8 cellular contexts compared by ENCODE assay signal in genomic region chr20:35616465-35617396, GRCh38. TPM values are rescaled to one million over a fixed set of nuclear protein-coding genes. Genes with fewer than 3 reads are reported as not detected.
A peak's percentile ranks its signal among the peaks of the same experiment; 100 is the strongest.
DNase-seq lines count a peak whose midpoint lies in the region; ATAC-seq and TF ChIP-seq lines count a peak whose summit lies in the region.

No MANE protein-coding gene starts in this region.

- peaks cover 3% of the 10 kb centered on the region for H3K27me3 Mint-ChIP-seq in activated CD8-positive, alpha-beta T cell treated with anti-CD3 and anti-CD28 coated beads for 36 hours

- peaks cover 42% of the 10 kb centered on the region for H3K4me1 Mint-ChIP-seq in activated CD8-positive, alpha-beta T cell treated with anti-CD3 and anti-CD28 coated beads for 36 hours (ENCODE audit: low read depth)

- H3K9me3 Mint-ChIP-seq in activated CD8-positive, alpha-beta T cell treated with anti-CD3 and anti-CD28 coated beads for 36 hours, result no peaks in the 10 kb centered on the region

- no peak for ATAC-seq in activated CD8-positive, alpha-beta T cell treated with anti-CD3 and anti-CD28 coated beads for 36 hours
- peak; percentile 42 for ATAC-seq in esophagus mucosa
- ATAC-seq in GM21381 (IDR thresholded peaks at IDR 0.05; ENCODE audit: unreplicated experiment), result no peak

- H3K27ac Mint-ChIP-seq in activated CD8-positive, alpha-beta T cell treated with anti-CD3 and anti-CD28 coated beads for 36 hours, result peak overlapping the region; percentile 87

- peaks cover 5% of the 10 kb centered on the region for H3K36me3 Mint-ChIP-seq in activated CD8-positive, alpha-beta T cell treated with anti-CD3 and anti-CD28 coated beads for 36 hours (ENCODE audit: low read depth)

- DNase-seq in DMS114 treated with DMSO at 0.1 percent for 48 hours (lab: John Stamatoyannopoulos, UW; ENCODE audit: unreplicated experiment), result peak; percentile 62
- peak; percentile 21 for DNase-seq in HFF-Myc (ENCODE audit: extremely low read depth, low read depth)
- DNase-seq in NCI-H345 (lab: John Stamatoyannopoulos, UW), result peak; percentile 93
- DNase-seq in activated CD8-positive, alpha-beta T cell treated with anti-CD3 and anti-CD28 coated beads for 36 hours, result peak; percentile 78
- peak; percentile 89 for DNase-seq in mucosa of gallbladder (ENCODE audit: low spot score)
- DNase-seq in stromal cell of bone marrow (ENCODE audit: low read depth), result peak; percentile 99

- peak overlapping the region; percentile 89 for H3K4me3 Mint-ChIP-seq in activated CD8-positive, alpha-beta T cell treated with anti-CD3 and anti-CD28 coated beads for 36 hours

- H3K4me3 ChIP-seq in HFF-Myc (replicated peaks; ENCODE audit: low read depth, low read length), result peak overlapping the region; percentile 28

- TF ChIP-seq CTCF in HFF-Myc (IDR thresholded peaks at IDR 0.05; ENCODE audit: low read depth, low read length, missing control alignments), result no peak
- TF ChIP-seq CTCF in activated CD8-positive, alpha-beta T cell treated with anti-CD3 and anti-CD28 coated beads for 36 hours (IDR thresholded peaks at IDR 0.05), result no peak

- CTCF ChIA-PET in activated CD8-positive, alpha-beta T cell treated with anti-CD3 and anti-CD28 coated beads for 36 hours (lab: Charles Lee), result interaction anchor here (0.9 to 4.7 kb wide), 5 partner anchors 12 to 337 kb away, joined by 3 to 49 read pairs (median 4); partner anchors contain the start of genes CPNE1, RBM12 and SCAND1

- intact Hi-C loops in activated CD8-positive, alpha-beta T cell treated with anti-CD3 and anti-CD28 coated beads for 36 hours (cut with micrococcal nuclease), result loop anchor here (5.0 to 10.0 kb wide), 3 partner anchors 46 to 338 kb away; partner anchors contain the start of genes CPNE1, RBM12, RBM39 and SCAND1

- POLR2A ChIA-PET in activated CD8-positive, alpha-beta T cell treated with anti-CD3 and anti-CD28 coated beads for 36 hours (lab: Charles Lee), result interaction anchor here (0.9 to 6.4 kb wide), 14 partner anchors 11 to 338 kb away, joined by 3 to 163 read pairs (median 5); partner anchors contain the start of genes CEP250, CPNE1, NFS1 and RBM12

RNA-seq across cellular contexts. Expression of gene SPAG4, which starts 1.1 kb away (rescaled TPM):
- total RNA-seq in activated CD8-positive, alpha-beta T cell treated with anti-CD3 and anti-CD28 coated beads for 36 hours, result 10 to 100 TPM; 11.5 to 11.8 TPM
- total RNA-seq in esophagus mucosa, result 3.3 TPM
- 7.2 TPM for total RNA-seq in mucosa of gallbladder

RNA-seq across cellular contexts. Expression of gene CPNE1, which starts 48.0 kb away (rescaled TPM):
- total RNA-seq in activated CD8-positive, alpha-beta T cell treated with anti-CD3 and anti-CD28 coated beads for 36 hours, result 100 to 1,000 TPM; 308 to 324 TPM
- total RNA-seq in esophagus mucosa, result 130 TPM
- total RNA-seq in mucosa of gallbladder, result 195 TPM

RNA-seq across cellular contexts. Expression of gene RBM12, which starts 48.0 kb away (rescaled TPM):
- 100 to 1,000 TPM; 111 to 114 TPM for total RNA-seq in activated CD8-positive, alpha-beta T cell treated with anti-CD3 and anti-CD28 coated beads for 36 hours
- total RNA-seq in esophagus mucosa, result 58.0 TPM
- total RNA-seq in mucosa of gallbladder, result 68.5 TPM

Comparison
In these comparisons a context has a peak if more than half of its experiments do, and no peak if none do; other contexts are left out.
1. DNase-seq: peak in every context shown above with its lines; median percentile 99 in stromal cell of bone marrow; 93 in NCI-H345; 89 in mucosa of gallbladder; 78 in activated CD8-positive, alpha-beta T cell treated with anti-CD3 and anti-CD28 coated beads for 36 hours; 62 in DMS114 treated with DMSO at 0.1 percent for 48 hours; 21 in HFF-Myc.